ENCODE assay signal across 17 cellular contexts in the genomic region with DNA sequence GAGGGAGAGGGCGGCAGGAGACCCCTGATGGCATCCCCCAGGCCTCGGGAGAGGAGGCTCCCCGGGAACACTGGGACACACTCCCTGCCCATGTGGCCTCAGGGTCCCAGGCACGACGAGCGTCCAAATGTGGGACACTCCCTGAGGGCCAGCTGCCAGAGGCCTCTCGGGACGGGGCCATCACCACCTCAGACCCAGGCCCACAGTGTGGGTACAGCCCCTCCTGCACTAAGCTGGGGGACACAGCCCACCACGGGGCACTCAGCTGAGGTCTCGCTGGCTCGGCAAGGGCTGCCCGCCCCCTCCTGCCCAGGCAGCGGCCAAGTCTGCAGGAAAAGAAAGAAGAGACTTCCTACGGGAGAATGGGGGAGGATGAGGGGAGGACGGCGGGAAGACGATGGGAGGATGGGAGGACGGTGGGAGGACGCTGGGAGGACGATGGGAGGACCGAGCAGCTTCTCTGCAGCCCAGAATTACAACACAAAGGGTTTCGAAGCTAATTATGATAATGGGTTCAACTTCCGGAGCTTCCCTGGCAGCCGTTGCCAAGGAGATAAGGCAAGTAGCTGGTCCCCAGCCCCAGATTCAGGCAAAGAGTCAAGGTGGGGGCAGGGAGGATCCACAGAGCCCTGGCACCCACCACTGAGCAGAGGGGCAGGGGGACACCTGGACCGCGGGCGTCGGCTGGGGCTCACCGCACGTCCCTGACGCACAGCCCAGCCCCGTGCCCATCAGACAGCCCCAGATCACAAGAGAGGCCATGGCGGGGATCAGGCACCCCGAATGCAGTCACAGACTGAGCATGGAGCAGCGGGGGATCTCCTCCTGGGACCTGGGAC. TPM values are rescaled to one million over a fixed set of nuclear protein-coding genes. Genes with fewer than 3 reads are reported as not detected.
DNase-seq lines count a peak whose midpoint lies in the region; ATAC-seq and TF ChIP-seq lines count a peak whose summit lies in the region.
"Had no signal": no experiment of that assay in that cellular context is flagged by ENCODE, and none has a peak within 500 bp of the region (broad histone marks: within the 10 kb centered on the region; RNA-seq: fewer than 3 reads in every experiment).

No MANE protein-coding gene starts in this region.

- H4K20me1 ChIP-seq in smooth muscle cell (ENCODE audit: low read depth), result no peaks in the 10 kb centered on the region

- peak; percentile 63 to 75 for DNase-seq in NCI-H2081 (lab: John Stamatoyannopoulos, UW)
- DNase-seq in NCI-H2081 treated with DMSO at 0.1 percent for 48 hours (lab: John Stamatoyannopoulos, UW), result no peak
- DNase-seq in NCI-H2171 treated with DMSO at 0.1 percent for 48 hours (lab: John Stamatoyannopoulos, UW), result peak; percentile 76
- DNase-seq in central memory CD8-positive, alpha-beta T cell (ENCODE audit: low spot score in 2 of 2), result no peak
- no peak for DNase-seq in smooth muscle cell (lab: John Stamatoyannopoulos, UW; ENCODE audit: unreplicated experiment)
- DNase-seq in H4 (ENCODE audit: low spot score), result no peak
- DNase-seq in HAP-1 (ENCODE audit: low spot score in 2 of 2), result no peak
- DNase-seq in CD1c-positive myeloid dendritic cell (ENCODE audit: extremely low spot score), result no peak
- DNase-seq: 8988T; activated CD4-positive, alpha-beta T cell treated with anti-CD3 and anti-CD28 coated beads, Interleukin-2, amount 50 U/mL, for 48 hours; activated effector memory CD4-positive, alpha-beta T cell treated with anti-CD3 and anti-CD28 coated beads, Interleukin-2, amount 50 U/mL, for 16 hours; Calu3; MV-4-11; small intestine; tibial artery had no signal

- H3K27ac ChIP-seq in smooth muscle cell (ENCODE audit: low read depth), result no peak overlapping the region
- H3K27ac ChIP-seq: tibial artery had no signal

- peaks cover 33% of the 10 kb centered on the region for H3K27me3 Mint-ChIP-seq in central memory CD8-positive, alpha-beta T cell

- H3K4me2 ChIP-seq in smooth muscle cell, result peak overlapping the region; percentile 79

- no peaks in the 10 kb centered on the region for H3K27me3 ChIP-seq in smooth muscle cell (ENCODE audit: low read depth)
- H3K27me3 ChIP-seq in HAP-1 (ENCODE audit: low read depth), result no peaks in the 10 kb centered on the region

- WGBS in smooth muscle cell (ENCODE audit: low lambda C conversion rate), result 69% methylated on average over 35 of the region's 35 CpGs

- no peaks in the 10 kb centered on the region for H3K79me2 ChIP-seq in smooth muscle cell (ENCODE audit: low read depth)

- H3K9me3 ChIP-seq in smooth muscle cell (replicated peaks; ENCODE audit: low read depth) (no peaks in the 10 kb centered on the region), HAP-1 (no peaks in the 10 kb centered on the region)
- H3K9me3 ChIP-seq: tibial artery had no signal

- in situ Hi-C loops in HAP-1 (cut with MboI; ENCODE audit: low sequenced_read_pairs), result no loop called here

- no peaks in the 10 kb centered on the region for H3F3A ChIP-seq in smooth muscle cell (ENCODE audit: low read depth)

- no peak overlapping the region for H2AFZ ChIP-seq in smooth muscle cell (ENCODE audit: low read depth)

- TF ChIP-seq CTCF in smooth muscle cell (IDR thresholded peaks at IDR 0.05; ENCODE audit: borderline replicate concordance, insufficient read depth, poor library complexity, severe bottlenecking), result no peak

- H3K9me3 Mint-ChIP-seq in central memory CD8-positive, alpha-beta T cell, result no peaks in the 10 kb centered on the region
- H3K9me3 Mint-ChIP-seq: nephron had no signal

- H3K4me1 ChIP-seq in smooth muscle cell (ENCODE audit: low read depth), result peaks cover 14% of the 10 kb centered on the region
- peaks cover 3% of the 10 kb centered on the region; the same call in 1 of the 2 replicates for H3K4me1 ChIP-seq in HAP-1

- H3K27ac Mint-ChIP-seq in central memory CD8-positive, alpha-beta T cell (ENCODE audit: low read depth), result peak overlapping the region; percentile 62

- no peaks in the 10 kb centered on the region for H3K36me3 ChIP-seq in smooth muscle cell (ENCODE audit: low read depth)
- no peaks in the 10 kb centered on the region for H3K36me3 ChIP-seq in HAP-1 (replicated peaks)
- H3K36me3 ChIP-seq: tibial artery had no signal

- no peak for ATAC-seq in central memory CD8-positive, alpha-beta T cell (replicated peaks; ENCODE audit: extremely low read depth, poor library complexity, severe bottlenecking)

- H3K4me1 Mint-ChIP-seq in central memory CD8-positive, alpha-beta T cell, result no peaks in the 10 kb centered on the region

- H3K4me3 Mint-ChIP-seq in central memory CD8-positive, alpha-beta T cell, result no peak overlapping the region

- H3K4me3 ChIP-seq in smooth muscle cell, result no peak overlapping the region
- H3K4me3 ChIP-seq in HAP-1, result no peak overlapping the region

- H3K9ac ChIP-seq in smooth muscle cell (ENCODE audit: low read depth), result no peak overlapping the region

- H3K36me3 Mint-ChIP-seq in central memory CD8-positive, alpha-beta T cell (ENCODE audit: insufficient read depth), result no peaks in the 10 kb centered on the region

RNA-seq across cellular contexts. Expression of a gene that starts 17.5 kb away (rescaled TPM):
- total RNA-seq in smooth muscle cell, result 1.5 and 5.1 TPM in 2 replicates
- polyA plus RNA-seq in smooth muscle cell, result 1.8 and 5.7 TPM in 2 replicates
- total RNA-seq in H4 (2014; rRNA removed; shearing (Covaris generic)), result 3.4 and 6.6 TPM in 2 replicates
- total RNA-seq: bronchial epithelial cell had no signal

RNA-seq across cellular contexts. Expression of a gene that starts 43.9 kb away (rescaled TPM):
- 1.8 and 5.1 TPM in 2 replicates for total RNA-seq in smooth muscle cell
- polyA plus RNA-seq in smooth muscle cell, result 2.1 and 7.7 TPM in 2 replicates
- total RNA-seq in H4 (2014; rRNA removed; shearing (Covaris generic)), result 181 and 233 TPM in 2 replicates

Comparison
In these comparisons a context has a peak if more than half of its experiments do, and no peak if none do; other contexts are left out.
1. DNase-seq: peak in NCI-H2081 (2 of 2) and NCI-H2171 treated with DMSO at 0.1 percent for 48 hours (single experiment); none in NCI-H2081 treated with DMSO at 0.1 percent for 48 hours (single experiment), central memory CD8-positive, alpha-beta T cell (0 of 2), smooth muscle cell (single experiment), H4 (single experiment), HAP-1 (0 of 2) and CD1c-positive myeloid dendritic cell (single experiment).
2. RNA of a gene that starts 43.9 kb away (total RNA-seq): 181 to 233 TPM in H4; 1.8 to 5.1 TPM in smooth muscle cell; every median in the first group is over 10 times any median in the second.